Comparison of ENCODE assay signal across 20 cellular contexts in the genomic region with DNA sequence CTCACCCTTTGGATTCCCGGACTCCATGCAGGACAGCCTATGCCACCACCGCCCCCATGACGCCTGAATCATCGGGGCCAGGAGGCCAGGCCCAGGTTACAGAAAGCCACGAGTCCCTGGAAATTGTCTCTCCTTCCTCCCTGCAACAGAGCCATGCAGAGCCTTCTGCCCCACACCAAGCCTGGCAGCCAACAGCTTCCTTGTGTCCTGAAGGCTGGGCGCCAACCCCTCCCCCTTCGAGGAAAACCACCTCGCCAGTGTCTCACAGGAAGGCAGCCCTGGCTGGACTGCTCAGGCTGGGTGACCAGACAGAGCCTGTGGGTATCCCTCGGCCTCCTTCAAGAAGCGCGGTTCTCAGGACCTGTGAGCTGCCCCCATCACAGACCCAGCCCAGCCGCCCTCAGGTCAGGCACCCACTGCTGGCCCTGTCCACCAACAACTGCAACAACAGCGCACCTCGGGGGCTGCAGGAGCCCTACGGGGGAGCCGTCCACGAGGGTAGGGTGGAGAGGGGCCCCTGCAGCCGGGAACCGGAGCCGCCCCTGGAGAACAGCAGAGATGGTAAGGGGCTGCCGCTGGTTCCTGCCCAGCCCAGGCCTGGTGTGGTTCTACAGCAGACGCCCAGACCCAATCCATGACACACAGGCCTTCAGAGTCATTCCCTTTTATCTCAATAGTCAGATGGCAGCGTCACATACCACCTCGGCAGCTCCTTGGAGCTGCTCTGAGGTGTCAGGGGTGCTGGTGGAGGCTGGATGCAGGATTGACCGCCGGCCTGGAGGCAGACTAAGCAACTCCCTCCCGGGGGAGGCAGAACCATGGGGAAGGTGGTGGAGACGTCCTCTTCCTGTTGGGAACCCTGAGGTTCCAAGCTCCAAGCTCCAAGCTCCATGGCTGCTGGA.
"Had no signal": no experiment of that assay in that cellular context is flagged by ENCODE, and none has a peak within 500 bp of the region (broad histone marks: within the 10 kb centered on the region; RNA-seq: fewer than 3 reads in every experiment).

No MANE protein-coding gene starts in this region.

- H3K36me3 ChIP-seq: brain microvascular endothelial cell, pancreas had no signal

- H3K4me3 ChIP-seq: lower lobe of right lung, pancreas, psoas muscle, right atrium auricular region, thyroid gland, upper lobe of right lung had no signal

- H3K27ac ChIP-seq: brain microvascular endothelial cell, foreskin keratinocyte, lower lobe of right lung, pancreas, psoas muscle, right atrium auricular region, thyroid gland, upper lobe of right lung had no signal

- H3K36me3 Mint-ChIP-seq: activated naive CD4-positive, alpha-beta T cell treated with anti-CD3 and anti-CD28 coated beads, Interleukin-2, amount 10 ng/mL, durations not matched to agents 7 days and 5 days; natural killer cell treated with Interleukin-12 subunit alpha and Interleukin-12 subunit beta and Interleukin-15 and Interleukin-18, amount 100 ng/mL, for 72 hours had no signal

- H3K27ac Mint-ChIP-seq: activated B cell treated with CpG ODN at 0.5 μM for 24 hours; activated CD4-positive, alpha-beta T cell treated with anti-CD3 and anti-CD28 coated beads for 36 hours; activated naive CD4-positive, alpha-beta T cell treated with anti-CD3 and anti-CD28 coated beads, Interleukin-2, amount 10 ng/mL, durations not matched to agents 7 days and 5 days; natural killer cell treated with Interleukin-12 subunit alpha and Interleukin-12 subunit beta and Interleukin-15 and Interleukin-18, amount 100 ng/mL, for 72 hours; stimulated activated naive CD8-positive, alpha-beta T cell treated with anti-CD3 and anti-CD28 coated beads, Interleukin-15, Interleukin-2, amounts not matched to agents 100 ng/mL and 50 ng/mL, for 24 hours had no signal

- H3K4me1 Mint-ChIP-seq: activated CD4-positive, alpha-beta T cell treated with anti-CD3 and anti-CD28 coated beads for 36 hours had no signal

- H3K4me3 Mint-ChIP-seq: activated B cell treated with CpG ODN at 0.5 μM for 24 hours; activated CD4-positive, alpha-beta T cell treated with anti-CD3 and anti-CD28 coated beads for 36 hours; activated naive CD4-positive, alpha-beta T cell treated with anti-CD3 and anti-CD28 coated beads, Interleukin-2, amount 10 ng/mL, durations not matched to agents 7 days and 5 days; natural killer cell treated with Interleukin-12 subunit alpha and Interleukin-12 subunit beta and Interleukin-15 and Interleukin-18, amount 100 ng/mL, for 72 hours; stimulated activated naive CD8-positive, alpha-beta T cell treated with anti-CD3 and anti-CD28 coated beads, Interleukin-15, Interleukin-2, amounts not matched to agents 100 ng/mL and 50 ng/mL, for 24 hours had no signal

- FAIRE-seq: colon, pancreas had no signal

- H3K9me3 Mint-ChIP-seq: activated B cell treated with CpG ODN at 0.5 μM for 24 hours; activated naive CD4-positive, alpha-beta T cell treated with anti-CD3 and anti-CD28 coated beads, Interleukin-2, amount 10 ng/mL, durations not matched to agents 7 days and 5 days; natural killer cell treated with Interleukin-12 subunit alpha and Interleukin-12 subunit beta and Interleukin-15 and Interleukin-18, amount 100 ng/mL, for 72 hours; stimulated activated naive CD8-positive, alpha-beta T cell treated with anti-CD3 and anti-CD28 coated beads, Interleukin-15, Interleukin-2, amounts not matched to agents 100 ng/mL and 50 ng/mL, for 24 hours had no signal

- H3K27me3 ChIP-seq: brain microvascular endothelial cell, foreskin keratinocyte, pancreas, right atrium auricular region, thyroid gland, upper lobe of right lung had no signal

- H3K4me1 ChIP-seq: foreskin keratinocyte, lower lobe of right lung, pancreas, right atrium auricular region, thyroid gland, upper lobe of right lung had no signal

- H3K27me3 Mint-ChIP-seq: activated B cell treated with CpG ODN at 0.5 μM for 24 hours; natural killer cell treated with Interleukin-12 subunit alpha and Interleukin-12 subunit beta and Interleukin-15 and Interleukin-18, amount 100 ng/mL, for 72 hours; stimulated activated naive CD8-positive, alpha-beta T cell treated with anti-CD3 and anti-CD28 coated beads, Interleukin-15, Interleukin-2, amounts not matched to agents 100 ng/mL and 50 ng/mL, for 24 hours had no signal

- ATAC-seq: activated CD4-positive, alpha-beta T cell treated with anti-CD3 and anti-CD28 coated beads for 36 hours; foreskin keratinocyte; lower lobe of right lung; natural killer cell treated with Interleukin-12 subunit alpha and Interleukin-12 subunit beta and Interleukin-15 and Interleukin-18, amount 100 ng/mL, for 72 hours had no signal

- H3K9me3 ChIP-seq: lower lobe of right lung, pancreas, psoas muscle, right atrium auricular region, thyroid gland, upper lobe of right lung had no signal

- DNase-seq: activated B cell treated with CpG ODN at 0.5 μM for 24 hours; activated CD4-positive, alpha-beta T cell treated with anti-CD3 and anti-CD28 coated beads for 36 hours; activated CD4-positive, alpha-beta T cell treated with anti-CD3 and anti-CD28 coated beads, Interleukin-2, amount 50 U/mL, for 48 hours; activated effector memory CD4-positive, alpha-beta T cell treated with anti-CD3 and anti-CD28 coated beads, Interleukin-2, amount 50 U/mL, for 16 hours; activated naive CD4-positive, alpha-beta T cell treated with anti-CD3 and anti-CD28 coated beads, Interleukin-2, amount 10 ng/mL, durations not matched to agents 7 days and 5 days; anterior cingulate cortex; brain microvascular endothelial cell; effector memory CD4-positive, alpha-beta T cell; foreskin keratinocyte; lower lobe of right lung; psoas muscle; stimulated activated CD4-positive, alpha-beta T cell treated with anti-CD3 and anti-CD28 coated beads, Interleukin-4, amount 100 ng/mL, for 4 hours; T-helper 1 cell; thyroid gland; upper lobe of right lung had no signal
